In the genomic region with DNA sequence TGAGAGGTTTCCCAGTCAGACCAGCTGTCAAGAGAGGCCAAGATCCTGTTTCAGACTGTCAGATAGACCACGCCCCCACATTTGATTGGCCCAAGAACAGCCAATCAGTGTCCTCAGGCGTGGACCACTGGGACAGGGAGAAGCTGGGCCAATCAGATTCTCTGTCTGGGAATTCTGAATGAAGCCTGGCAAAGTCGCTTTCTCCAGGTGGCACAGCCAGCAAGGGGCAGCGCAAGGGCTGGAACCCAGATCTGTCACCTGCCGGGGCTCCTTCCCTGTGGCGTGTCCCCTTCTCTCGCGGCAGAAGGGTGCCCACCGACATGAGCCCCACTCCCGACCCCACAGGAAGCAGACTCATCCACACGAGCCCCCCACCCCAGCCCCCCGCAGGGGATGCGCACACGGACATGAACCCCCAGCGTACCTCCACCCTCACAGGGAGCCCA, we compare ENCODE assay signal across 9 cellular contexts. TPM values are rescaled to one million over a fixed set of nuclear protein-coding genes. Genes with fewer than 3 reads are reported as not detected.
DNase-seq lines count a peak whose midpoint lies in the region; ATAC-seq and TF ChIP-seq lines count a peak whose summit lies in the region.
"Had no signal": no experiment of that assay in that cellular context is flagged by ENCODE, and none has a peak within 500 bp of the region (broad histone marks: within the 10 kb centered on the region; RNA-seq: fewer than 3 reads in every experiment).

No MANE protein-coding gene starts in this region.

- peaks cover 13% of the 10 kb centered on the region for H3K4me1 Mint-ChIP-seq in CD4-positive, alpha-beta T cell (ENCODE audit: low read depth)

- TF ChIP-seq CTCF in RWPE2 (IDR thresholded peaks at IDR 0.05; ENCODE audit: poor library complexity, severe bottlenecking) (no peak), GM10266 (IDR thresholded peaks at IDR 0.05; ENCODE audit: control insufficient read depth, insufficient read depth, low read depth, missing control alignments) (no peak)
- TF ChIP-seq CTCF in CD4-positive, alpha-beta T cell (IDR thresholded peaks at IDR 0.05), result no peak

- H3K36me3 Mint-ChIP-seq in CD4-positive, alpha-beta T cell (ENCODE audit: low read depth), result no peaks in the 10 kb centered on the region

- no peaks in the 10 kb centered on the region for H3K9me3 Mint-ChIP-seq in CD4-positive, alpha-beta T cell

- H3K27ac ChIP-seq in RWPE2 (ENCODE audit: poor library complexity, severe bottlenecking), result no peak overlapping the region
- H3K27ac ChIP-seq in CD4-positive, alpha-beta T cell (ENCODE audit: low read depth, low read length), result no peak overlapping the region

- H3K4me3 ChIP-seq in RWPE2 (ENCODE audit: severe bottlenecking), result no peak overlapping the region
- H3K4me3 ChIP-seq: GM12878 had no signal

- peak; percentile 59 for ATAC-seq in RWPE2 (ENCODE audit: low read depth)
- ATAC-seq in GM21529 (IDR thresholded peaks at IDR 0.05; ENCODE audit: unreplicated experiment), result no peak
- no peak for ATAC-seq in CD4-positive, alpha-beta T cell (ENCODE audit: poor library complexity)
- no peak for ATAC-seq in HG02970 (IDR thresholded peaks at IDR 0.05; ENCODE audit: low FRiP score, unreplicated experiment)
- ATAC-seq: GM12878 had no signal

- CTCF ChIA-PET in CD4-positive, alpha-beta T cell (lab: Charles Lee), result no interaction called here

- in situ Hi-C loops in KBM-7 (cut with MboI; ENCODE audit: low pct_unique_long_range_greater_than_20kb, low sequenced_read_pairs), result no loop called here

- no peaks in the 10 kb centered on the region for H3K9me3 ChIP-seq in RWPE2 (ENCODE audit: severe bottlenecking)
- H3K9me3 ChIP-seq in CD4-positive, alpha-beta T cell (ENCODE audit: control insufficient read depth, low read length), result no peaks in the 10 kb centered on the region

- POLR2A ChIA-PET in CD4-positive, alpha-beta T cell (lab: Charles Lee), result no interaction called here

- no peaks in the 10 kb centered on the region for H3K27me3 ChIP-seq in RWPE2 (ENCODE audit: insufficient read depth, poor library complexity, severe bottlenecking)
- H3K27me3 ChIP-seq in CD4-positive, alpha-beta T cell (ENCODE audit: control insufficient read depth, insufficient read depth, low read length), result no peaks in the 10 kb centered on the region

- DNase-seq in COR-L47 (lab: John Stamatoyannopoulos, UW) (peak; percentile 70), KBM-7 (peak; percentile 23), RWPE2 (ENCODE audit: low spot score) (peak; percentile 49), iPS-NIHi11 (ENCODE audit: low spot score) (peak; percentile 97), GM10266 (ENCODE audit: extremely low spot score) (no peak)
- no peak for DNase-seq in CD4-positive, alpha-beta T cell

- no peaks in the 10 kb centered on the region for H3K4me1 ChIP-seq in RWPE2 (ENCODE audit: insufficient read depth, poor library complexity, severe bottlenecking)

- intact Hi-C loops in CD4-positive, alpha-beta T cell (cut with DNase I, micrococcal nuclease), result no loop called here

- no peaks in the 10 kb centered on the region for H3K36me3 ChIP-seq in RWPE2 (ENCODE audit: low read depth)

- no peaks in the 10 kb centered on the region for H3K27me3 Mint-ChIP-seq in CD4-positive, alpha-beta T cell

- H3K27ac Mint-ChIP-seq in CD4-positive, alpha-beta T cell, result no peak overlapping the region

- no peak overlapping the region for H3K4me3 Mint-ChIP-seq in CD4-positive, alpha-beta T cell

RNA-seq across cellular contexts. Expression of a gene that starts 6.3 kb away (rescaled TPM):
- total RNA-seq in CD4-positive, alpha-beta T cell, result 10 to 100 TPM; 17.7 to 18.5 TPM

Comparison
In these comparisons a context has a peak if more than half of its experiments do, and no peak if none do; other contexts are left out.
1. DNase-seq: peak in COR-L47 (single experiment), KBM-7 (single experiment), RWPE2 (single experiment) and iPS-NIHi11 (single experiment); none in GM10266 (single experiment) and CD4-positive, alpha-beta T cell (0 of 10).